Comparison of ENCODE assay signal across 1 cellular context in the genomic region with DNA sequence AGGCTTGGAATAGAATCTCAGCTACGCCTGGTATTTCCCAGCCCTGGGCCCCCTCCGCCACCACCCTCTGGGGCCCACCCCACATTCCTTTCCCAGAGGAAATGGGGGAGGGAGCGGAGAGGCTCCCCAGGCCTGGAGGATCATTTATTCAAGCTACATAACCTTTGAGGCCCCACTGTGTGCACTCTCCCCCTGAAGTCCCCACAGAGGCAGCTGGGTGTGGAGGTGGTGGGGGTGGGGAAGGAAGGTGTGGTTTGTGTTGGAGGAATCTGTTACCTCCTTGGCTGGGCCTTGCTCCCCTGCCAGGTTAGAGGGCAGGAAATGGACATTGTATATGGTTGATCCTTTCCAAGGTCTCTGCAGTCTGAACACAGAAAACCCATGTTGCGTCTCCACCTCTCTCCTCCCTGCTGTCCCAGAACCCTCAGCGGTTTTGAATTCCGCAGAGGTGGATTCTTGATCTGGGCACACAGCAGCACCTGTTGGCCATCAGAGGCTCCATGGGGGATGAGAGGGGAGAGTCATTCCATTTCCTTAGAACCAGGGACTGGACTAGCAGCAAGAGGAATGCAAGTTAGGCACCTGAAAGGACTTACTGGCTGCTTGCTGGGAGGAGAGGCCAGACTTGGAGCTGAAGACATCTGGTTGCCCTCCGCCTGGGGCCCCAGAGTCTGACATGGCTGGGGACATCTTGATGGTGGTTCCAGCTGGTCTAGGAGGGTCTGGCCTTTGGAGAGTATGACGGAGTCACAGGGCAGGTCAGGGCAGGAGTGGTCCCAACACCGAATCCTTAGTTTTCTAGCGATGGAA.
TF ChIP-seq lines count a peak whose summit lies in the region.

No MANE protein-coding gene starts in this region.

TF ChIP-seq in liver, 16 proteins besides CTCF, POLR2A, EP300 and RAD21 (continued from another document):
- TF ChIP-seq, protein P1, sequence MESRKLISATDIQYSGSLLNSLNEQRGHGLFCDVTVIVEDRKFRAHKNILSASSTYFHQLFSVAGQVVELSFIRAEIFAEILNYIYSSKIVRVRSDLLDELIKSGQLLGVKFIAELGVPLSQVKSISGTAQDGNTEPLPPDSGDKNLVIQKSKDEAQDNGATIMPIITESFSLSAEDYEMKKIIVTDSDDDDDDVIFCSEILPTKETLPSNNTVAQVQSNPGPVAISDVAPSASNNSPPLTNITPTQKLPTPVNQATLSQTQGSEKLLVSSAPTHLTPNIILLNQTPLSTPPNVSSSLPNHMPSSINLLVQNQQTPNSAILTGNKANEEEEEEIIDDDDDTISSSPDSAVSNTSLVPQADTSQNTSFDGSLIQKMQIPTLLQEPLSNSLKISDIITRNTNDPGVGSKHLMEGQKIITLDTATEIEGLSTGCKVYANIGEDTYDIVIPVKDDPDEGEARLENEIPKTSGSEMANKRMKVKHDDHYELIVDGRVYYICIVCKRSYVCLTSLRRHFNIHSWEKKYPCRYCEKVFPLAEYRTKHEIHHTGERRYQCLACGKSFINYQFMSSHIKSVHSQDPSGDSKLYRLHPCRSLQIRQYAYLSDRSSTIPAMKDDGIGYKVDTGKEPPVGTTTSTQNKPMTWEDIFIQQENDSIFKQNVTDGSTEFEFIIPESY (IDR thresholded peaks at IDR 0.05): no peak
